Comparison of ENCODE assay signal across 27 cellular contexts in genomic region chr2:36733215-36733614, GRCh38. TPM values are rescaled to one million over a fixed set of nuclear protein-coding genes. Genes with fewer than 3 reads are reported as not detected.
"Had no signal": no experiment of that assay in that cellular context is flagged by ENCODE, and none has a peak within 500 bp of the region (broad histone marks: within the 10 kb centered on the region; RNA-seq: fewer than 3 reads in every experiment).

No MANE protein-coding gene starts in this region.

- H3K4me3 Mint-ChIP-seq: activated CD4-positive, alpha-beta memory T cell treated with anti-CD3 and anti-CD28 coated beads, Interleukin-2, amount 10 ng/mL, durations not matched to agents 7 days and 5 days; activated CD4-positive, alpha-beta T cell treated with anti-CD3 and anti-CD28 coated beads, Interleukin-2, amount 10 ng/mL, durations not matched to agents 24 days and 14 days; activated naive CD4-positive, alpha-beta T cell treated with anti-CD3 and anti-CD28 coated beads for 36 hours; activated T-cell treated with anti-CD3 and anti-CD28 coated beads, Interleukin-2, amount 50 U/mL, for 72 hours; endodermal cell; immature natural killer cell; nephron; stimulated activated memory B cell treated with anti-CD40 and anti-IgM and Interleukin-4, amounts not matched to agents 10 μg/mL and 1 μg/mL and 100 μg/mL, for 72 hours; type B pancreatic cell had no signal

- DNase-seq: activated CD4-positive, alpha-beta memory T cell treated with anti-CD3 and anti-CD28 coated beads, Interleukin-2, amount 10 ng/mL, durations not matched to agents 7 days and 5 days; activated CD4-positive, alpha-beta T cell treated with anti-CD3 and anti-CD28 coated beads, Interleukin-2, amount 10 ng/mL, durations not matched to agents 24 days and 14 days; activated effector memory CD4-positive, alpha-beta T cell treated with Interleukin-2 at 50 U/mL for 16 hours; activated naive CD4-positive, alpha-beta T cell treated with anti-CD3 and anti-CD28 coated beads for 36 hours; activated T-cell treated with anti-CD3 and anti-CD28 coated beads, Interleukin-2, amount 50 U/mL, for 72 hours; amygdala; cerebellar nuclear complex; cortex of kidney; endodermal cell; foreskin melanocyte; immature natural killer cell; mammary epithelial cell; right lobe of liver; small intestine had no signal

- H3K4me1 ChIP-seq: parathyroid adenoma had no signal

- H3K4me1 Mint-ChIP-seq: activated CD4-positive, alpha-beta memory T cell treated with anti-CD3 and anti-CD28 coated beads, Interleukin-2, amount 10 ng/mL, durations not matched to agents 7 days and 5 days; activated CD4-positive, alpha-beta T cell treated with anti-CD3 and anti-CD28 coated beads, Interleukin-2, amount 10 ng/mL, durations not matched to agents 24 days and 14 days; immature natural killer cell; stimulated activated memory B cell treated with anti-CD40 and anti-IgM and Interleukin-4, amounts not matched to agents 10 μg/mL and 1 μg/mL and 100 μg/mL, for 72 hours had no signal

- H3K36me3 ChIP-seq: right lobe of liver had no signal

- H3K27me3 Mint-ChIP-seq: activated CD4-positive, alpha-beta T cell treated with anti-CD3 and anti-CD28 coated beads, Interleukin-2, amount 10 ng/mL, durations not matched to agents 24 days and 14 days had no signal

- ATAC-seq: activated CD4-positive, CD25-positive, alpha-beta regulatory T cell treated with anti-CD3 and anti-CD28 coated beads, Interleukin-2, amount 50 U/mL, for 24 hours; activated T-cell treated with anti-CD3 and anti-CD28 coated beads, Interleukin-2, amount 50 U/mL, for 72 hours; left lobe of liver; right lobe of liver; stimulated activated memory B cell treated with anti-CD40 and anti-IgM and Interleukin-4, amounts not matched to agents 10 μg/mL and 1 μg/mL and 100 μg/mL, for 72 hours had no signal

- H3K27ac Mint-ChIP-seq: activated CD4-positive, alpha-beta memory T cell treated with anti-CD3 and anti-CD28 coated beads, Interleukin-2, amount 10 ng/mL, durations not matched to agents 7 days and 5 days; activated CD4-positive, alpha-beta T cell treated with anti-CD3 and anti-CD28 coated beads, Interleukin-2, amount 10 ng/mL, durations not matched to agents 24 days and 14 days; activated naive CD4-positive, alpha-beta T cell treated with anti-CD3 and anti-CD28 coated beads for 36 hours; activated T-cell treated with anti-CD3 and anti-CD28 coated beads, Interleukin-2, amount 50 U/mL, for 72 hours; endodermal cell; immature natural killer cell; stimulated activated memory B cell treated with anti-CD40 and anti-IgM and Interleukin-4, amounts not matched to agents 10 μg/mL and 1 μg/mL and 100 μg/mL, for 72 hours; type B pancreatic cell had no signal

- H3K36me3 Mint-ChIP-seq: immature natural killer cell; stimulated activated memory B cell treated with anti-CD40 and anti-IgM and Interleukin-4, amounts not matched to agents 10 μg/mL and 1 μg/mL and 100 μg/mL, for 72 hours; type B pancreatic cell had no signal

- H3K9me3 ChIP-seq: right lobe of liver had no signal

- H3K9me3 Mint-ChIP-seq: activated CD4-positive, alpha-beta memory T cell treated with anti-CD3 and anti-CD28 coated beads, Interleukin-2, amount 10 ng/mL, durations not matched to agents 7 days and 5 days; activated CD4-positive, alpha-beta T cell treated with anti-CD3 and anti-CD28 coated beads, Interleukin-2, amount 10 ng/mL, durations not matched to agents 24 days and 14 days; activated naive CD4-positive, alpha-beta T cell treated with anti-CD3 and anti-CD28 coated beads for 36 hours; activated T-cell treated with anti-CD3 and anti-CD28 coated beads, Interleukin-2, amount 50 U/mL, for 72 hours; immature natural killer cell; nephron had no signal

- H3K27me3 ChIP-seq: right lobe of liver had no signal

- H3K4me3 ChIP-seq: right lobe of liver had no signal

- H3K27ac ChIP-seq: epithelial cell of prostate, parathyroid adenoma, right lobe of liver, VCaP had no signal

RNA-seq across cellular contexts. Expression of gene VIT, which starts 36.7 kb away (rescaled TPM):
- total RNA-seq: activated CD4-positive, alpha-beta memory T cell treated with anti-CD3 and anti-CD28 coated beads, Interleukin-2, amount 10 ng/mL, durations not matched to agents 7 days and 5 days; activated CD4-positive, alpha-beta T cell treated with anti-CD3 and anti-CD28 coated beads, Interleukin-2, amount 10 ng/mL, durations not matched to agents 24 days and 14 days; activated naive CD4-positive, alpha-beta T cell treated with anti-CD3 and anti-CD28 coated beads for 36 hours; activated T-cell treated with anti-CD3 and anti-CD28 coated beads, Interleukin-2, amount 50 U/mL, for 72 hours; bronchial epithelial cell; kidney epithelial cell; left lobe of liver; myocyte; right lobe of liver; T-helper 2 cell treated with Interferon-gamma antibody and Interleukin-4, amounts not matched to agents 100 ng/mL and 5 ng/mL, for 36 hours; temporal lobe had no signal
